19 cellular contexts compared by ENCODE assay signal in the genomic region with DNA sequence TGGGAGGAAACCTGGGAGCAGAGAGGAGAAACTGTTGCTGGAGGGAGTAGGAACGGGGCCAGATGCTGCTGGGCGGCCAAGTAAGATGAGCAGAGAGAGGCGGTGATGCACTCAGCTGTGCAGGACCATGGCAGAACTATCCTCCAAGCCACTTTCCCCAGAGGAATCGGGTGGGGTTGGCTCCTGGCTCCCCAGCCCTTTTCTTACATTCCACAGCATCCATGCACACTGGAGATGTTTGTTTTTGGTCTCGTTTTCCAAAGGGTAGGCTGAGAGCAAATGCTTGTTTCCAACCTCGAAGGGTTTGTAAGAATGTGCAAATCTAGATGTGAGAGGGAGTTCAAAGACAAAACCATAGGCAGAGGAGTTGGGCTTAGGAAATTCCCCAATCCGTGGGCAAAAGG.
DNase-seq lines count a peak whose midpoint lies in the region; ATAC-seq, FAIRE-seq and TF ChIP-seq lines count a peak whose summit lies in the region.
"Had no signal": no experiment of that assay in that cellular context is flagged by ENCODE, and none has a peak within 500 bp of the region (broad histone marks: within the 10 kb centered on the region; RNA-seq: fewer than 3 reads in every experiment).

No MANE protein-coding gene starts in this region.

- H3K4me3 ChIP-seq in BLaER1 (no peak overlapping the region), astrocyte of the cerebellum (ENCODE audit: low read depth, low read length) (no peak overlapping the region), thoracic aorta (no peak overlapping the region), OCI-LY7 (ENCODE audit: low read depth, low read length, poor library complexity, severe bottlenecking) (no peak overlapping the region)
- H3K4me3 ChIP-seq: colonic mucosa had no signal

- H3K27me3 ChIP-seq in BLaER1 (no peaks in the 10 kb centered on the region), thoracic aorta (replicated peaks; ENCODE audit: insufficient read depth) (no peaks in the 10 kb centered on the region)
- H3K27me3 ChIP-seq: colonic mucosa had no signal

- POLR2A ChIA-PET in OCI-LY7 (lab: Charles Lee): interaction anchor here (0.6 kb wide), 1 partner anchor 94 kb away, joined by 4 read pairs; no protein-coding TSS in a partner anchor

- DNase-seq in astrocyte of the cerebellum (ENCODE audit: low read depth) (peak; percentile 85), kidney glomerular epithelial cell (lab: John Stamatoyannopoulos, UW) (peak; percentile 62), thoracic aorta (ENCODE audit: low spot score) (no peak), OCI-LY7 (ENCODE audit: low spot score) (no peak), HTR-8/SVneo (ENCODE audit: insufficient read length, low spot score) (no peak), iPS-NIHi7 (ENCODE audit: extremely low spot score) (no peak)
- DNase-seq: activated CD4-positive, alpha-beta T cell treated with anti-CD3 and anti-CD28 coated beads for 1 hour; colonic mucosa; GOT3; naive thymus-derived CD8-positive, alpha-beta T cell; NCI-H1436 treated with DMSO at 0.1 percent for 48 hours; NCI-H2171 treated with DMSO at 0.1 percent for 48 hours; stimulated activated CD4-positive, alpha-beta T cell treated with anti-CD3 and anti-CD28 coated beads, Interleukin-15, amount 100 ng/mL, for 24 hours; stimulated activated naive CD8-positive, alpha-beta T cell treated with anti-CD3 and anti-CD28 coated beads, Interleukin-15, Interleukin-2, amounts not matched to agents 100 U/mL and 50 U/mL, for 24 hours had no signal

- no peak overlapping the region for H3K27ac ChIP-seq in BLaER1
- H3K27ac ChIP-seq in thoracic aorta: peak overlapping the region; percentile 24 to 35
- H3K27ac ChIP-seq in OCI-LY7 (ENCODE audit: low read depth, low read length, poor library complexity, severe bottlenecking): no peak overlapping the region
- H3K27ac ChIP-seq: C4-2B, colonic mucosa, epithelial cell of prostate had no signal

- intact Hi-C loops in OCI-LY7 (cut with micrococcal nuclease; ENCODE audit: unreplicated experiment): no loop called here

- peaks cover 82% of the 10 kb centered on the region for H3K4me1 ChIP-seq in BLaER1
- H3K4me1 ChIP-seq in thoracic aorta (ENCODE audit: control insufficient read depth in 1 of 2, low read depth in 2 of 2): peaks cover 27 to 68% of the 10 kb centered on the region in 2 donors
- no peaks in the 10 kb centered on the region for H3K4me1 ChIP-seq in OCI-LY7 (ENCODE audit: insufficient read depth, low read length, poor library complexity, severe bottlenecking)
- H3K4me1 ChIP-seq: colonic mucosa had no signal

- H3K36me3 ChIP-seq in BLaER1 (no peaks in the 10 kb centered on the region), thoracic aorta (peaks cover 66% of the 10 kb centered on the region), OCI-LY7 (ENCODE audit: insufficient read depth, low read length) (no peaks in the 10 kb centered on the region)

- TF ChIP-seq CTCF in astrocyte of the cerebellum (IDR thresholded peaks at IDR 0.05; ENCODE audit: low read depth, low read length, missing control alignments) (no peak), thoracic aorta (IDR thresholded peaks at IDR 0.05) (no peak), OCI-LY7 (conservative IDR thresholded peaks at IDR 0.05; ENCODE audit: low read length) (no peak)

- no peaks in the 10 kb centered on the region for H3K9me2 ChIP-seq in OCI-LY7 (ENCODE audit: insufficient read depth, low read length)

- in situ Hi-C loops in astrocyte of the cerebellum (cut with HindIII; ENCODE audit: low sequenced_read_pairs): no loop called here

- FAIRE-seq in HTR-8/SVneo (lab: Jason Lieb, UNC): no peak

- BruUV-seq in OCI-LY7 (replicated peaks; lab: Mats Ljungman, UMichigan): no TSS peak

- H3K4me2 ChIP-seq in BLaER1 (peak overlapping the region; percentile 90), OCI-LY7 (ENCODE audit: low read length) (no peak overlapping the region)

- ATAC-seq in thoracic aorta (ENCODE audit: insufficient number of reproducible peaks, low FRiP score, low read depth) (no peak), HG02610 (IDR thresholded peaks at IDR 0.05; ENCODE audit: unreplicated experiment) (no peak)
- ATAC-seq: naive thymus-derived CD8-positive, alpha-beta T cell; Panc1; stimulated activated naive CD8-positive, alpha-beta T cell treated with anti-CD3 and anti-CD28 coated beads, Interleukin-15, Interleukin-2, amounts not matched to agents 100 U/mL and 50 U/mL, for 24 hours had no signal

- no peak overlapping the region for H2AFZ ChIP-seq in OCI-LY7 (ENCODE audit: low read length)

- no peak overlapping the region for H3K9ac ChIP-seq in BLaER1

- no peaks in the 10 kb centered on the region for H3K79me2 ChIP-seq in OCI-LY7 (ENCODE audit: insufficient read depth, low read depth, low read length)

- H4K20me1 ChIP-seq in BLaER1 (no peaks in the 10 kb centered on the region), OCI-LY7 (ENCODE audit: insufficient read depth, low read length) (no peaks in the 10 kb centered on the region)

- CTCF ChIA-PET in OCI-LY7 (lab: Charles Lee; ENCODE audit: unreplicated experiment): interaction anchor here (0.5 kb wide), 1 partner anchor 144 kb away, joined by 3 read pairs; no protein-coding TSS in a partner anchor

- H3K9me3 ChIP-seq in BLaER1 (no peaks in the 10 kb centered on the region), thoracic aorta (no peaks in the 10 kb centered on the region), OCI-LY7 (ENCODE audit: low read length) (no peaks in the 10 kb centered on the region)
- H3K9me3 ChIP-seq: colonic mucosa had no signal

Comparison
In these comparisons a context has a peak if more than half of its experiments do, and no peak if none do; other contexts are left out.
1. H3K27ac ChIP-seq: peak in thoracic aorta (2 of 2); none in BLaER1 (single experiment) and OCI-LY7 (single experiment).
2. DNase-seq: peak in astrocyte of the cerebellum (single experiment) and kidney glomerular epithelial cell (single experiment); none in thoracic aorta (single experiment), OCI-LY7 (single experiment), HTR-8/SVneo (single experiment) and iPS-NIHi7 (single experiment).